ENCODE assay signal across 11 cellular contexts in genomic region chr11:67408437-67409200, GRCh38. TPM values are rescaled to one million over a fixed set of nuclear protein-coding genes. Genes with fewer than 3 reads are reported as not detected.
DNase-seq lines count a peak whose midpoint lies in the region; ATAC-seq and TF ChIP-seq lines count a peak whose summit lies in the region.
"Had no signal": no experiment of that assay in that cellular context is flagged by ENCODE, and none has a peak within 500 bp of the region (broad histone marks: within the 10 kb centered on the region; RNA-seq: fewer than 3 reads in every experiment).

No MANE protein-coding gene starts in this region.

- TF ChIP-seq POLR2A in thyroid gland (IDR thresholded peaks at IDR 0.05) = no peak

- peak in 1 of 2 donors; percentile 2 for ATAC-seq in CD4-positive, CD25-positive, alpha-beta regulatory T cell (ENCODE audit: low read depth in 2 of 2)
- peak; percentile 2 for ATAC-seq in GM21825 (IDR thresholded peaks at IDR 0.05; ENCODE audit: unreplicated experiment)
- ATAC-seq in activated CD8-positive, alpha-beta T cell treated with anti-CD3 and anti-CD28 coated beads for 36 hours = peak; percentile 1
- ATAC-seq in naive B cell (ENCODE audit: low read depth in 2 of 2) = peak in 1 of 2 donors; percentile 6
- ATAC-seq: heart right ventricle had no signal

- peaks cover 93% of the 10 kb centered on the region for H3K4me1 ChIP-seq in CD4-positive, CD25-positive, alpha-beta regulatory T cell (ENCODE audit: control insufficient read depth, insufficient read depth, low read length, poor library complexity, severe bottlenecking)
- H3K4me1 ChIP-seq in thyroid gland = peaks cover 9 to 46% of the 10 kb centered on the region in 2 donors

- intact Hi-C loops in activated CD8-positive, alpha-beta T cell treated with anti-CD3 and anti-CD28 coated beads for 36 hours (cut with micrococcal nuclease) = loop anchor here (10.0 kb wide), 1 partner anchor 76 kb away; the partner anchor contains the start of gene AIP
- intact Hi-C loops in thyroid gland (cut with DNase I) = no loop called here

- H3K27ac Mint-ChIP-seq in CD4-positive, CD25-positive, alpha-beta regulatory T cell = peak overlapping the region; percentile 89 to 99 (median 95)
- H3K27ac Mint-ChIP-seq in activated CD8-positive, alpha-beta T cell treated with anti-CD3 and anti-CD28 coated beads for 36 hours = peak overlapping the region; percentile 86
- H3K27ac Mint-ChIP-seq in naive B cell = peak overlapping the region; percentile 54 to 96 (median 81)

- H3K27me3 Mint-ChIP-seq in CD4-positive, CD25-positive, alpha-beta regulatory T cell = peaks cover 1% of the 10 kb centered on the region
- no peaks in the 10 kb centered on the region for H3K27me3 Mint-ChIP-seq in activated CD8-positive, alpha-beta T cell treated with anti-CD3 and anti-CD28 coated beads for 36 hours
- H3K27me3 Mint-ChIP-seq in naive B cell = no peaks in the 10 kb centered on the region

- no peaks in the 10 kb centered on the region for H3K27me3 ChIP-seq in CD4-positive, CD25-positive, alpha-beta regulatory T cell (ENCODE audit: control insufficient read depth, insufficient read depth, low read length)
- H3K27me3 ChIP-seq in thyroid gland = no peaks in the 10 kb centered on the region

- CTCF ChIA-PET in activated CD8-positive, alpha-beta T cell treated with anti-CD3 and anti-CD28 coated beads for 36 hours (lab: Charles Lee) = interaction anchor here (1.1 to 3.5 kb wide), 4 partner anchors 11 to 99 kb away, joined by 3 to 20 read pairs (median 4); partner anchors contain the start of genes CDK2AP2 and RPS6KB2

- POLR2A ChIA-PET in activated CD8-positive, alpha-beta T cell treated with anti-CD3 and anti-CD28 coated beads for 36 hours (lab: Charles Lee) = interaction anchor here (0.6 to 3.6 kb wide), 13 partner anchors 10 to 102 kb away, joined by 3 to 75 read pairs (median 4); partner anchors contain the start of genes AIP, PTPRCAP and RAD9A

- no peaks in the 10 kb centered on the region for H3K9me3 Mint-ChIP-seq in CD4-positive, CD25-positive, alpha-beta regulatory T cell
- no peaks in the 10 kb centered on the region for H3K9me3 Mint-ChIP-seq in activated CD8-positive, alpha-beta T cell treated with anti-CD3 and anti-CD28 coated beads for 36 hours
- H3K9me3 Mint-ChIP-seq in naive B cell = no peaks in the 10 kb centered on the region

- H3K36me3 Mint-ChIP-seq in CD4-positive, CD25-positive, alpha-beta regulatory T cell = peaks cover 23% of the 10 kb centered on the region
- peaks cover 56% of the 10 kb centered on the region for H3K36me3 Mint-ChIP-seq in activated CD8-positive, alpha-beta T cell treated with anti-CD3 and anti-CD28 coated beads for 36 hours (ENCODE audit: low read depth)
- H3K36me3 Mint-ChIP-seq in naive B cell = peaks cover 0 to 13% of the 10 kb centered on the region in 2 donors

- H3K4me3 Mint-ChIP-seq in CD4-positive, CD25-positive, alpha-beta regulatory T cell = peak overlapping the region; percentile 88 to 99 (median 96)
- H3K4me3 Mint-ChIP-seq in activated CD8-positive, alpha-beta T cell treated with anti-CD3 and anti-CD28 coated beads for 36 hours = peak overlapping the region; percentile 87
- H3K4me3 Mint-ChIP-seq in naive B cell = peak overlapping the region; percentile 75 to 98 (median 90)

- H3K9me3 ChIP-seq in CD4-positive, CD25-positive, alpha-beta regulatory T cell (ENCODE audit: control insufficient read depth in 2 of 2, low read length in 2 of 2) = no peaks in the 10 kb centered on the region
- no peaks in the 10 kb centered on the region for H3K9me3 ChIP-seq in thyroid gland
- H3K9me3 ChIP-seq: heart right ventricle had no signal

- H3K4me3 ChIP-seq in CD4-positive, CD25-positive, alpha-beta regulatory T cell (ENCODE audit: low read depth, low read length) = peak overlapping the region; percentile 76
- no peak overlapping the region for H3K4me3 ChIP-seq in thyroid gland (replicated peaks in 1 of 3)

- 70 to 89% methylated on average over 6 to 11 of the region's 18 CpGs for WGBS in thyroid gland, 2 donors

- peaks cover 20% of the 10 kb centered on the region for H3K36me3 ChIP-seq in CD4-positive, CD25-positive, alpha-beta regulatory T cell (ENCODE audit: control insufficient read depth, insufficient read depth, low read length)
- H3K36me3 ChIP-seq in thyroid gland = no peaks in the 10 kb centered on the region
- H3K36me3 ChIP-seq: heart right ventricle had no signal

- peaks cover 15 to 89% (median 47%) of the 10 kb centered on the region in 4 donors for H3K4me1 Mint-ChIP-seq in CD4-positive, CD25-positive, alpha-beta regulatory T cell
- H3K4me1 Mint-ChIP-seq in activated CD8-positive, alpha-beta T cell treated with anti-CD3 and anti-CD28 coated beads for 36 hours (ENCODE audit: low read depth) = peaks cover 66% of the 10 kb centered on the region
- H3K4me1 Mint-ChIP-seq in naive B cell = peaks cover 73 to 95% (median 86%) of the 10 kb centered on the region in 3 donors

- DNase-seq in CD4-positive, CD25-positive, alpha-beta regulatory T cell = peak in 1 of 3 donors; percentile 50
- peak; percentile 58 for DNase-seq in activated CD8-positive, alpha-beta T cell treated with anti-CD3 and anti-CD28 coated beads for 36 hours
- DNase-seq in naive B cell (no peak), HCEC 1CT (no peak), thyroid gland (no peak), SK-N-DZ (ENCODE audit: low spot score) (no peak)
- DNase-seq in stimulated activated CD4-positive, alpha-beta T cell treated with anti-CD3 and anti-CD28 coated beads, Interleukin-2, amount 100 ng/mL, for 48 hours = no peak
- DNase-seq: heart right ventricle, NCI-H2029 had no signal

- peak overlapping the region; percentile 87 for H3K27ac ChIP-seq in CD4-positive, CD25-positive, alpha-beta regulatory T cell (ENCODE audit: insufficient read depth, low read length, poor library complexity, severe bottlenecking)
- H3K27ac ChIP-seq in thyroid gland = no peak overlapping the region

- no peak for TF ChIP-seq CTCF in activated CD8-positive, alpha-beta T cell treated with anti-CD3 and anti-CD28 coated beads for 36 hours (IDR thresholded peaks at IDR 0.05)
- no peak for TF ChIP-seq CTCF in thyroid gland (IDR thresholded peaks at IDR 0.05)

RNA-seq across cellular contexts. Expression of gene TBC1D10C, which starts 4.7 kb away (rescaled TPM):
- 312 TPM for total RNA-seq in CD4-positive, CD25-positive, alpha-beta regulatory T cell
- polyA plus RNA-seq in CD4-positive, CD25-positive, alpha-beta regulatory T cell = 100 to 1,000 TPM; 328 to 504 (median 378) TPM
- total RNA-seq in activated CD8-positive, alpha-beta T cell treated with anti-CD3 and anti-CD28 coated beads for 36 hours = 100 to 1,000 TPM; 138 to 144 TPM
- 100 to 1,000 TPM; 190 to 304 (median 239) TPM for polyA plus RNA-seq in naive B cell (ENCODE audit: low read depth in 6 of 6)
- total RNA-seq in thyroid gland = 10 to 100 TPM in 2 of 4 donors, 1 to 10 TPM in 2; 8.8 to 16.0 (median 11.6) TPM
- 1.7 TPM in 1 of 2 replicates, not detected in the other for polyA plus RNA-seq in SK-N-DZ (2014; cell fraction: cytosol; rRNA removed)
- 1.2 and 1.4 TPM in 2 replicates for polyA plus RNA-seq in SK-N-DZ (2014; cell fraction: nucleus; rRNA removed)
- polyA plus RNA-seq: BJ had no signal

RNA-seq across cellular contexts. Expression of gene CARNS1, which starts 6.9 kb away (rescaled TPM):
- 7.8 TPM for total RNA-seq in CD4-positive, CD25-positive, alpha-beta regulatory T cell
- polyA plus RNA-seq in CD4-positive, CD25-positive, alpha-beta regulatory T cell = 1 to 10 TPM in 2 of 4 donors, under 1 TPM in 2; 0.63 to 2.3 (median 1.1) TPM
- total RNA-seq in activated CD8-positive, alpha-beta T cell treated with anti-CD3 and anti-CD28 coated beads for 36 hours = 1 to 10 TPM; 6.2 to 6.9 TPM
- polyA plus RNA-seq in naive B cell (ENCODE audit: low read depth in 6 of 6) = 1 to 10 TPM in 5 of 6 donors, under 1 TPM in 1; 0.80 to 2.9 (median 1.7) TPM
- total RNA-seq in thyroid gland = 1 to 10 TPM; 3.8 to 9.8 (median 5.9) TPM
- polyA plus RNA-seq in SK-N-DZ (2014; cell fraction: cytosol; rRNA removed) = not detected in 2 replicates
- not detected in 2 replicates for polyA plus RNA-seq in SK-N-DZ (2014; cell fraction: nucleus; rRNA removed)

RNA-seq across cellular contexts. Expression of gene PPP1CA, which starts 7.0 kb away (rescaled TPM):
- 160 TPM for total RNA-seq in CD4-positive, CD25-positive, alpha-beta regulatory T cell
- polyA plus RNA-seq in CD4-positive, CD25-positive, alpha-beta regulatory T cell = 100 to 1,000 TPM; 547 to 762 (median 622) TPM
- 100 to 1,000 TPM; 249 to 258 TPM for total RNA-seq in activated CD8-positive, alpha-beta T cell treated with anti-CD3 and anti-CD28 coated beads for 36 hours
- polyA plus RNA-seq in naive B cell (ENCODE audit: low read depth in 6 of 6) = 100 to 1,000 TPM; 492 to 795 (median 530) TPM
- 100 to 1,000 TPM; 164 to 216 (median 191) TPM for total RNA-seq in thyroid gland
- polyA plus RNA-seq in SK-N-DZ (2014; cell fraction: cytosol; rRNA removed) = 170 and 171 TPM in 2 replicates
- polyA plus RNA-seq in SK-N-DZ (2014; cell fraction: nucleus; rRNA removed) = 101 and 105 TPM in 2 replicates

RNA-seq across cellular contexts. Expression of gene RAD9A, which starts 16.8 kb away (rescaled TPM):
- total RNA-seq in CD4-positive, CD25-positive, alpha-beta regulatory T cell = 27.5 TPM
- 1 to 10 TPM; 3.5 to 6.7 (median 6.4) TPM for polyA plus RNA-seq in CD4-positive, CD25-positive, alpha-beta regulatory T cell
- total RNA-seq in activated CD8-positive, alpha-beta T cell treated with anti-CD3 and anti-CD28 coated beads for 36 hours = 10 to 100 TPM; 29.7 to 30.6 TPM
- 10 to 100 TPM in 4 of 6 donors, 1 to 10 TPM in 2; 6.7 to 17.5 (median 11.0) TPM for polyA plus RNA-seq in naive B cell (ENCODE audit: low read depth in 6 of 6)
- total RNA-seq in thyroid gland = 10 to 100 TPM; 22.7 to 38.0 (median 31.0) TPM
- polyA plus RNA-seq in SK-N-DZ (2014; cell fraction: cytosol; rRNA removed) = 10.4 and 14.3 TPM in 2 replicates
- 38.3 and 51.4 TPM in 2 replicates for polyA plus RNA-seq in SK-N-DZ (2014; cell fraction: nucleus; rRNA removed)

RNA-seq across cellular contexts. Expression of gene RPS6KB2, which starts 19.7 kb away (rescaled TPM):
- total RNA-seq in CD4-positive, CD25-positive, alpha-beta regulatory T cell = 66.0 TPM
- 10 to 100 TPM; 44.4 to 61.5 (median 50.3) TPM for polyA plus RNA-seq in CD4-positive, CD25-positive, alpha-beta regulatory T cell
- 10 to 100 TPM; 54.8 to 57.4 TPM for total RNA-seq in activated CD8-positive, alpha-beta T cell treated with anti-CD3 and anti-CD28 coated beads for 36 hours
- polyA plus RNA-seq in naive B cell (ENCODE audit: low read depth in 6 of 6) = 10 to 100 TPM; 37.9 to 54.7 (median 50.0) TPM
- 100 to 1,000 TPM in 1 of 4 donors, 10 to 100 TPM in 3; 44.1 to 102 (median 62.2) TPM for total RNA-seq in thyroid gland
- 116 and 124 TPM in 2 replicates for polyA plus RNA-seq in SK-N-DZ (2014; cell fraction: cytosol; rRNA removed)
- polyA plus RNA-seq in SK-N-DZ (2014; cell fraction: nucleus; rRNA removed) = 201 and 220 TPM in 2 replicates

Comparison
In these comparisons a context has a peak if more than half of its experiments do, and no peak if none do; other contexts are left out.
1. RNA of gene TBC1D10C, which starts 4.7 kb away (total RNA-seq): 312 TPM in CD4-positive, CD25-positive, alpha-beta regulatory T cell (single experiment) and 138 to 144 TPM in activated CD8-positive, alpha-beta T cell treated with anti-CD3 and anti-CD28 coated beads for 36 hours; 8.8 to 16.0 TPM in thyroid gland; every median in the first group is over 4 times any median in the second.
2. Peak in every context shown above with its lines, with median percentiles within 50 percentile points of each other: H3K27ac Mint-ChIP-seq and H3K4me3 Mint-ChIP-seq.